In genomic region chr14:68182492-68182891, GRCh38 we compare ENCODE assay signal across 11 cellular contexts.
DNase-seq lines count a peak whose midpoint lies in the region; ATAC-seq and TF ChIP-seq lines count a peak whose summit lies in the region.
"Had no signal": no experiment of that assay in that cellular context is flagged by ENCODE, and none has a peak within 500 bp of the region (broad histone marks: within the 10 kb centered on the region; RNA-seq: fewer than 3 reads in every experiment).

No MANE protein-coding gene starts in this region.

- H3K27me3 Mint-ChIP-seq in effector memory CD8-positive, alpha-beta T cell = no peaks in the 10 kb centered on the region

- H3K4me3 Mint-ChIP-seq in effector memory CD8-positive, alpha-beta T cell = no peak overlapping the region
- H3K4me3 Mint-ChIP-seq: H9 had no signal

- H3K36me3 Mint-ChIP-seq in effector memory CD8-positive, alpha-beta T cell (ENCODE audit: insufficient read depth) = no peaks in the 10 kb centered on the region

- H3K27ac ChIP-seq in coronary artery = no peak overlapping the region
- H3K27ac ChIP-seq: heart left ventricle had no signal

- DNase-seq in GM20000 (ENCODE audit: low spot score) (peak; percentile 50), amygdala (lab: John Stamatoyannopoulos, UW) (no peak), left cardiac atrium (no peak), coronary artery (ENCODE audit: low spot score) (no peak)
- no peak for DNase-seq in effector memory CD8-positive, alpha-beta T cell
- DNase-seq: activated CD4-positive, CD25-positive, alpha-beta regulatory T cell treated with anti-CD3 and anti-CD28 coated beads, Interleukin-2, amount 50 U/mL, for 72 hours; H9; heart left ventricle had no signal

- no peak for TF ChIP-seq CTCF in GM20000 (IDR thresholded peaks at IDR 0.05; ENCODE audit: extremely low read depth, missing control alignments)
- TF ChIP-seq CTCF in coronary artery (IDR thresholded peaks at IDR 0.05) = no peak

- intact Hi-C loops in left cardiac atrium (cut with DNase I) = no loop called here

- ATAC-seq in GM18498 (IDR thresholded peaks at IDR 0.05; ENCODE audit: unreplicated experiment) (peak; percentile 75), HG03354 (IDR thresholded peaks at IDR 0.05; ENCODE audit: poor library complexity, severe bottlenecking, unreplicated experiment) (peak; percentile 78), HG03378 (IDR thresholded peaks at IDR 0.05; ENCODE audit: unreplicated experiment) (no peak), left cardiac atrium (no peak)
- ATAC-seq in effector memory CD8-positive, alpha-beta T cell (replicated peaks) = peak; percentile 55
- ATAC-seq: heart left ventricle had no signal

- H3K4me1 Mint-ChIP-seq in effector memory CD8-positive, alpha-beta T cell (ENCODE audit: low read depth in 2 of 2) = peaks cover 9 to 17% of the 10 kb centered on the region in 2 donors

- no peak overlapping the region for H3K4me3 ChIP-seq in coronary artery
- H3K4me3 ChIP-seq: heart left ventricle had no signal

- H3K9me3 Mint-ChIP-seq in effector memory CD8-positive, alpha-beta T cell = no peaks in the 10 kb centered on the region
- H3K9me3 Mint-ChIP-seq: H9 had no signal

- H3K27ac Mint-ChIP-seq in effector memory CD8-positive, alpha-beta T cell = peak overlapping the region; percentile 6 to 21
- H3K27ac Mint-ChIP-seq: H9 had no signal

Comparison
In these comparisons a context has a peak if more than half of its experiments do, and no peak if none do; other contexts are left out.
1. ATAC-seq: peak in GM18498 (single experiment), HG03354 (single experiment) and effector memory CD8-positive, alpha-beta T cell (single experiment); none in HG03378 (single experiment) and left cardiac atrium (0 of 2).